ENCODE assay signal across 34 cellular contexts in the genomic region with DNA sequence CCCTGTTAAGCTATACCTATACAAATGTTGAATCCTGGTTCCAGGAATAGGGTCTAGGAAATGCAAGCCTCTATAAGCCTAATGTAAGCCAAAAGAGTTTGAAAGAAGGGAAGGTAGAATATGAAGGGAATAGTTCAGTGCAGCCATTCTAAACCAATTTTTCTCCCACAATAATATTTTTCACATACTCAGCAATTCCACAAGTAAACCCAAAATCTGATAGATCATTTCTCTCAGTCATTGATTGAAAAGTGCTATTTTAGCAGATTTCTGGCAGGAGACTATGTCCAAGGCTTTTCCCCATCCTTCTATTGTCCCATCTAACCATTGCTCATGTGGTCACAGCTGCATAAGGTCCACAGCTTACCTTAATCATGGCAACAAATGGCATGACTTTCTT. TPM values are rescaled to one million over a fixed set of nuclear protein-coding genes. Genes with fewer than 3 reads are reported as not detected.
"Had no signal": no experiment of that assay in that cellular context is flagged by ENCODE, and none has a peak within 500 bp of the region (broad histone marks: within the 10 kb centered on the region; RNA-seq: fewer than 3 reads in every experiment).

No MANE protein-coding gene starts in this region.

- H3K9me3 ChIP-seq: esophagus muscularis mucosa, gastroesophageal sphincter, heart left ventricle, left lung, mucosa of descending colon, suprapubic skin, transverse colon, upper lobe of right lung, uterus had no signal

- H3K9me3 Mint-ChIP-seq: natural killer cell treated with Interleukin-12 subunit alpha and Interleukin-12 subunit beta and Interleukin-15 and Interleukin-18, amount 100 ng/mL, for 72 hours; neural progenitor cell; stimulated activated naive CD8-positive, alpha-beta T cell treated with anti-CD3 and anti-CD28 coated beads, Interleukin-15, amount 100 ng/mL, for 72 hours had no signal

- H3K27ac ChIP-seq: esophagus muscularis mucosa, foreskin keratinocyte, gastroesophageal sphincter, heart left ventricle, hepatocyte, left lung, neural progenitor cell, parathyroid adenoma, suprapubic skin, transverse colon, upper lobe of right lung, uterus had no signal

- DNase-seq: dermis blood vessel endothelial cell; effector memory CD4-positive, alpha-beta T cell; foreskin keratinocyte; heart left ventricle; left cardiac atrium; left lung; mesenchymal stem cell; mucosa of descending colon; naive B cell; stimulated activated CD4-positive, alpha-beta T cell treated with anti-CD3 and anti-CD28 coated beads, Interleukin-12 subunit alpha, Interleukin-12 subunit beta, amount 100 ng/mL, for 4 hours; stimulated activated CD4-positive, alpha-beta T cell treated with anti-CD3 and anti-CD28 coated beads, Interleukin-1b, Interleukin-23, amount 100 ng/mL, for 48 hours; stimulated activated CD4-positive, alpha-beta T cell treated with anti-CD3 and anti-CD28 coated beads, Interleukin-4, amount 100 ng/mL, for 1 hour; stimulated activated CD8-positive, alpha-beta memory T cell treated with anti-CD3 and anti-CD28 coated beads, Interleukin-4, amount 100 ng/mL, for 48 hours; stimulated activated naive CD4-positive, alpha-beta T cell; stimulated activated naive CD8-positive, alpha-beta T cell treated with anti-CD3 and anti-CD28 coated beads, Interleukin-15, amount 100 ng/mL, for 72 hours; transverse colon; upper lobe of right lung; uterus had no signal

- H3K36me3 ChIP-seq: uterus had no signal

- H3K4me3 Mint-ChIP-seq: mesothelial cell of epicardium; naive B cell; natural killer cell treated with Interleukin-12 subunit alpha and Interleukin-12 subunit beta and Interleukin-15 and Interleukin-18, amount 100 ng/mL, for 72 hours; neural progenitor cell; stimulated activated naive CD8-positive, alpha-beta T cell treated with anti-CD3 and anti-CD28 coated beads, Interleukin-15, amount 100 ng/mL, for 72 hours had no signal

- H3K27me3 ChIP-seq: esophagus muscularis mucosa, foreskin keratinocyte, gastroesophageal sphincter, heart left ventricle, hepatocyte, left lung, neural progenitor cell, suprapubic skin, transverse colon, upper lobe of right lung, uterus had no signal

- H3K9ac ChIP-seq: neural progenitor cell, parathyroid adenoma had no signal

- H3K4me1 ChIP-seq: esophagus muscularis mucosa, foreskin keratinocyte, gastroesophageal sphincter, heart left ventricle, left lung, neural progenitor cell, parathyroid adenoma, suprapubic skin, transverse colon, upper lobe of right lung, uterus had no signal

- H2AFZ ChIP-seq: hepatocyte, neural progenitor cell, parathyroid adenoma had no signal

- H3K79me2 ChIP-seq: hepatocyte, parathyroid adenoma had no signal

- H3K4me2 ChIP-seq: hepatocyte, neural progenitor cell, smooth muscle cell had no signal

- H3K4me1 Mint-ChIP-seq: mesothelial cell of epicardium; naive B cell; neural progenitor cell; stimulated activated naive CD8-positive, alpha-beta T cell treated with anti-CD3 and anti-CD28 coated beads, Interleukin-15, amount 100 ng/mL, for 72 hours had no signal

- H3K27ac Mint-ChIP-seq: mesothelial cell of epicardium; natural killer cell treated with Interleukin-12 subunit alpha and Interleukin-12 subunit beta and Interleukin-15 and Interleukin-18, amount 100 ng/mL, for 72 hours; neural progenitor cell; progenitor cell of endocrine pancreas; stimulated activated naive CD8-positive, alpha-beta T cell treated with anti-CD3 and anti-CD28 coated beads, Interleukin-15, amount 100 ng/mL, for 72 hours had no signal

- ATAC-seq: foreskin keratinocyte; gastroesophageal sphincter; heart left ventricle; left cardiac atrium; left lung; mucosa of descending colon; natural killer cell treated with Interleukin-12 subunit alpha and Interleukin-12 subunit beta and Interleukin-15 and Interleukin-18, amount 100 ng/mL, for 72 hours; sciatic nerve; stimulated activated naive CD8-positive, alpha-beta T cell treated with anti-CD3 and anti-CD28 coated beads, Interleukin-15, amount 100 ng/mL, for 72 hours; upper lobe of right lung had no signal

- H3K27me3 Mint-ChIP-seq: naive B cell; natural killer cell treated with Interleukin-12 subunit alpha and Interleukin-12 subunit beta and Interleukin-15 and Interleukin-18, amount 100 ng/mL, for 72 hours; progenitor cell of endocrine pancreas; stimulated activated naive CD8-positive, alpha-beta T cell treated with anti-CD3 and anti-CD28 coated beads, Interleukin-15, amount 100 ng/mL, for 72 hours had no signal

- H3K4me3 ChIP-seq: esophagus muscularis mucosa, gastroesophageal sphincter, heart left ventricle, hepatocyte, left lung, mucosa of descending colon, neural progenitor cell, smooth muscle cell, suprapubic skin, transverse colon, upper lobe of right lung, uterus had no signal

RNA-seq across cellular contexts. Expression of a gene that starts 20.7 kb away (rescaled TPM):
- total RNA-seq: dermis blood vessel endothelial cell, epithelial cell of proximal tubule, esophagus muscularis mucosa, fibroblast of lung, foreskin keratinocyte, kidney epithelial cell, lower leg skin, osteoblast, sciatic nerve, smooth muscle cell, suprapubic skin, transverse colon, upper lobe of right lung had no signal
- polyA plus RNA-seq: fibroblast of lung, heart left ventricle had no signal
